In genomic region chr11:130449996-130450419, GRCh38 we compare ENCODE assay signal across 1 cellular context.
TF ChIP-seq lines count a peak whose summit lies in the region.

No MANE protein-coding gene starts in this region.

TF ChIP-seq in GM23338, 12 proteins besides CTCF, POLR2A, EP300 and RAD21 (continued from another document):
- no peak for TF ChIP-seq REST (IDR thresholded peaks at IDR 0.05; ENCODE audit: unreplicated experiment)
- TF ChIP-seq NANOG (IDR thresholded peaks at IDR 0.05; ENCODE audit: borderline replicate concordance) = no peak
- no peak for TF ChIP-seq ZNF331 (CRISPR knock-in tag; IDR thresholded peaks at IDR 0.05; ENCODE audit: low read depth)
- TF ChIP-seq CREB1 (CRISPR knock-in tag; IDR thresholded peaks at IDR 0.05; ENCODE audit: low read depth) = peak; percentile 53; the same call in 1 of the 2 replicates
- no peak for TF ChIP-seq ZNF114 (CRISPR knock-in tag; IDR thresholded peaks at IDR 0.05)
- TF ChIP-seq ETS1 (IDR thresholded peaks at IDR 0.05) = no peak
